Comparison of ENCODE assay signal across 1 cellular context in the genomic region with DNA sequence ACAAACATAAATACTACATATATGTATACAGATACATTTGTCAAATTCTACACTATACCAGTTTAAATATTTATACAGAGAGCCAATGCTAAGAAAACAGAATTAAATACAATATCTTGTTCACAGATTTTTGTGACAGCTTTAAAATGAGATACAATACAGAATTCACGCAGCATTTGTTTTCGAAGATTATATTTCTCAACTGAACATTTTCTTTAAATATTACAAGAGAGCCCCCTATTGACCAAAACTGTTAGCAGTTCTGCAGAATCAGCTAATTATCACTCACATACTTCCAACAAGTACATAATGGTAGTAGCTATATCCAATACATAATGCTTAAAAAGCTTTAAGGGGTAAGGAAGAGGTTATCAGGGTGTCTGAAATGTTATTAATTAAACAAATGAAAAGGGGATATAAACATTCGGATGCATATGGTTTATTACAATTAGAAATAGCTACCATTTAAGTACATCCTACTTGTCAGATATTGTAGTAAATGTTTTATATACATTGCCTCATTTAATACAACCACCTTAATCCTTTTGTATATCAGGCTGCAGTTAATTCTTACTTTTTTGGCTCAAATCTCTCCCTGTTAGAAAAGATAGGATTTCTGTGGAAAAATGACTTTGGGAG.
TF ChIP-seq lines count a peak whose summit lies in the region.

No MANE protein-coding gene starts in this region.

TF ChIP-seq in K562, 482 proteins besides CTCF, POLR2A, EP300 and RAD21 (continued from another document):
- TF ChIP-seq, protein P1, sequence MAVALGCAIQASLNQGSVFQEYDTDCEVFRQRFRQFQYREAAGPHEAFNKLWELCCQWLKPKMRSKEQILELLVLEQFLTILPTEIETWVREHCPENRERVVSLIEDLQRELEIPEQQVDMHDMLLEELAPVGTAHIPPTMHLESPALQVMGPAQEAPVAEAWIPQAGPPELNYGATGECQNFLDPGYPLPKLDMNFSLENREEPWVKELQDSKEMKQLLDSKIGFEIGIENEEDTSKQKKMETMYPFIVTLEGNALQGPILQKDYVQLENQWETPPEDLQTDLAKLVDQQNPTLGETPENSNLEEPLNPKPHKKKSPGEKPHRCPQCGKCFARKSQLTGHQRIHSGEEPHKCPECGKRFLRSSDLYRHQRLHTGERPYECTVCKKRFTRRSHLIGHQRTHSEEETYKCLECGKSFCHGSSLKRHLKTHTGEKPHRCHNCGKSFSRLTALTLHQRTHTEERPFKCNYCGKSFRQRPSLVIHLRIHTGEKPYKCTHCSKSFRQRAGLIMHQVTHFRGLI (CRISPR knock-in tag; IDR thresholded peaks at IDR 0.05) = no peak
- peak; percentile 80 for TF ChIP-seq MAFK (IDR thresholded peaks at IDR 0.05; ENCODE audit: low read length)
- TF ChIP-seq MAFG (tag; conservative IDR thresholded peaks at IDR 0.05) = peak; percentile 85
- no peak for TF ChIP-seq PCBP1 (IDR thresholded peaks at IDR 0.05; ENCODE audit: low read depth, low read length, poor library complexity, severe bottlenecking)
- peak; percentile 90 for TF ChIP-seq C11orf30 (IDR thresholded peaks at IDR 0.05; ENCODE audit: low read depth)
- TF ChIP-seq ZNF316 (IDR thresholded peaks at IDR 0.05) = peak; percentile 95
